ENCODE assay signal across 1 cellular context in the genomic region with DNA sequence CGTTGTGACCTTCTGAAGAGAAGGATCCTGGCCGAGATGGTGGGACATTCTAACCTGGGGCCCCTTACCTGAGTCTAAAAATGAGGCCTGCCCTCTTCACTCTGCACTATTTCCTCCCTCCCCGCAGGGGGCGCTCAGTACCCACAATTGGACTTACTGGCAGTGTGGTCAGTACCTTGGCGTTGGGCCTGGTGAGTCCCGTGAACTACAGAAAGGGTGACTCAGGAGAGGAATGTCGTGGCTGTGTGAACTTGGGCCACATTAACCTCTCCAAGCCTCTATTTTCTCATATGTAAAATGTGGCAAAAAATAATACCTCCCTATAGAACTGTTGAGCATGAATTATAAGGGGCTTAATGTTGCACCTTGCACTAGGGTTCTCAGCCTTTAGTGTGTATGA.
TF ChIP-seq lines count a peak whose summit lies in the region.

No MANE protein-coding gene starts in this region.

TF ChIP-seq in HepG2, 621 proteins besides CTCF, POLR2A, EP300 and RAD21 (continued from another document and continues in another):
- no peak for TF ChIP-seq ZNF780A (CRISPR knock-in tag; IDR thresholded peaks at IDR 0.05)
- TF ChIP-seq KMT2B (CRISPR knock-in tag; IDR thresholded peaks at IDR 0.05), result 0 out of 2 replicates have a peak, but pooled peaks have one; percentile 54
- TF ChIP-seq, protein P1, sequence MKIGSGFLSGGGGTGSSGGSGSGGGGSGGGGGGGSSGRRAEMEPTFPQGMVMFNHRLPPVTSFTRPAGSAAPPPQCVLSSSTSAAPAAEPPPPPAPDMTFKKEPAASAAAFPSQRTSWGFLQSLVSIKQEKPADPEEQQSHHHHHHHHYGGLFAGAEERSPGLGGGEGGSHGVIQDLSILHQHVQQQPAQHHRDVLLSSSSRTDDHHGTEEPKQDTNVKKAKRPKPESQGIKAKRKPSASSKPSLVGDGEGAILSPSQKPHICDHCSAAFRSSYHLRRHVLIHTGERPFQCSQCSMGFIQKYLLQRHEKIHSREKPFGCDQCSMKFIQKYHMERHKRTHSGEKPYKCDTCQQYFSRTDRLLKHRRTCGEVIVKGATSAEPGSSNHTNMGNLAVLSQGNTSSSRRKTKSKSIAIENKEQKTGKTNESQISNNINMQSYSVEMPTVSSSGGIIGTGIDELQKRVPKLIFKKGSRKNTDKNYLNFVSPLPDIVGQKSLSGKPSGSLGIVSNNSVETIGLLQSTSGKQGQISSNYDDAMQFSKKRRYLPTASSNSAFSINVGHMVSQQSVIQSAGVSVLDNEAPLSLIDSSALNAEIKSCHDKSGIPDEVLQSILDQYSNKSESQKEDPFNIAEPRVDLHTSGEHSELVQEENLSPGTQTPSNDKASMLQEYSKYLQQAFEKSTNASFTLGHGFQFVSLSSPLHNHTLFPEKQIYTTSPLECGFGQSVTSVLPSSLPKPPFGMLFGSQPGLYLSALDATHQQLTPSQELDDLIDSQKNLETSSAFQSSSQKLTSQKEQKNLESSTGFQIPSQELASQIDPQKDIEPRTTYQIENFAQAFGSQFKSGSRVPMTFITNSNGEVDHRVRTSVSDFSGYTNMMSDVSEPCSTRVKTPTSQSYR (CRISPR knock-in tag; IDR thresholded peaks at IDR 0.05; ENCODE audit: borderline replicate concordance), result no peak; the same call in 1 of the 2 replicates
- TF ChIP-seq MEF2D (CRISPR knock-in tag; IDR thresholded peaks at IDR 0.05), result no peak
- TF ChIP-seq ZSCAN12 (CRISPR knock-in tag; IDR thresholded peaks at IDR 0.05), result no peak
- TF ChIP-seq, protein P2, sequence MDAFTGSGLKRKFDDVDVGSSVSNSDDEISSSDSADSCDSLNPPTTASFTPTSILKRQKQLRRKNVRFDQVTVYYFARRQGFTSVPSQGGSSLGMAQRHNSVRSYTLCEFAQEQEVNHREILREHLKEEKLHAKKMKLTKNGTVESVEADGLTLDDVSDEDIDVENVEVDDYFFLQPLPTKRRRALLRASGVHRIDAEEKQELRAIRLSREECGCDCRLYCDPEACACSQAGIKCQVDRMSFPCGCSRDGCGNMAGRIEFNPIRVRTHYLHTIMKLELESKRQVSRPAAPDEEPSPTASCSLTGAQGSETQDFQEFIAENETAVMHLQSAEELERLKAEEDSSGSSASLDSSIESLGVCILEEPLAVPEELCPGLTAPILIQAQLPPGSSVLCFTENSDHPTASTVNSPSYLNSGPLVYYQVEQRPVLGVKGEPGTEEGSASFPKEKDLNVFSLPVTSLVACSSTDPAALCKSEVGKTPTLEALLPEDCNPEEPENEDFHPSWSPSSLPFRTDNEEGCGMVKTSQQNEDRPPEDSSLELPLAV (CRISPR knock-in tag; conservative IDR thresholded peaks at IDR 0.05; ENCODE audit: low read depth), result no peak
- TF ChIP-seq CBX1 (IDR thresholded peaks at IDR 0.05; ENCODE audit: low read depth), result no peak
- no peak for TF ChIP-seq IKZF1 (IDR thresholded peaks at IDR 0.05)
- TF ChIP-seq, protein P3, sequence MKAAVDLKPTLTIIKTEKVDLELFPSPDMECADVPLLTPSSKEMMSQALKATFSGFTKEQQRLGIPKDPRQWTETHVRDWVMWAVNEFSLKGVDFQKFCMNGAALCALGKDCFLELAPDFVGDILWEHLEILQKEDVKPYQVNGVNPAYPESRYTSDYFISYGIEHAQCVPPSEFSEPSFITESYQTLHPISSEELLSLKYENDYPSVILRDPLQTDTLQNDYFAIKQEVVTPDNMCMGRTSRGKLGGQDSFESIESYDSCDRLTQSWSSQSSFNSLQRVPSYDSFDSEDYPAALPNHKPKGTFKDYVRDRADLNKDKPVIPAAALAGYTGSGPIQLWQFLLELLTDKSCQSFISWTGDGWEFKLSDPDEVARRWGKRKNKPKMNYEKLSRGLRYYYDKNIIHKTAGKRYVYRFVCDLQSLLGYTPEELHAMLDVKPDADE (CRISPR knock-in tag; IDR thresholded peaks at IDR 0.05), result no peak
- TF ChIP-seq, protein P4, sequence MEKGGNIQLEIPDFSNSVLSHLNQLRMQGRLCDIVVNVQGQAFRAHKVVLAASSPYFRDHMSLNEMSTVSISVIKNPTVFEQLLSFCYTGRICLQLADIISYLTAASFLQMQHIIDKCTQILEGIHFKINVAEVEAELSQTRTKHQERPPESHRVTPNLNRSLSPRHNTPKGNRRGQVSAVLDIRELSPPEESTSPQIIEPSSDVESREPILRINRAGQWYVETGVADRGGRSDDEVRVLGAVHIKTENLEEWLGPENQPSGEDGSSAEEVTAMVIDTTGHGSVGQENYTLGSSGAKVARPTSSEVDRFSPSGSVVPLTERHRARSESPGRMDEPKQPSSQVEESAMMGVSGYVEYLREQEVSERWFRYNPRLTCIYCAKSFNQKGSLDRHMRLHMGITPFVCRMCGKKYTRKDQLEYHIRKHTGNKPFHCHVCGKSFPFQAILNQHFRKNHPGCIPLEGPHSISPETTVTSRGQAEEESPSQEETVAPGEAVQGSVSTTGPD (CRISPR knock-in tag; IDR thresholded peaks at IDR 0.05), result peak; percentile 65; the same call in 1 of the 2 replicates
- TF ChIP-seq WIZ (CRISPR knock-in tag; IDR thresholded peaks at IDR 0.05), result no peak
- TF ChIP-seq ZNF569 (CRISPR knock-in tag; IDR thresholded peaks at IDR 0.05; ENCODE audit: borderline replicate concordance), result no peak
- TF ChIP-seq, protein P5, sequence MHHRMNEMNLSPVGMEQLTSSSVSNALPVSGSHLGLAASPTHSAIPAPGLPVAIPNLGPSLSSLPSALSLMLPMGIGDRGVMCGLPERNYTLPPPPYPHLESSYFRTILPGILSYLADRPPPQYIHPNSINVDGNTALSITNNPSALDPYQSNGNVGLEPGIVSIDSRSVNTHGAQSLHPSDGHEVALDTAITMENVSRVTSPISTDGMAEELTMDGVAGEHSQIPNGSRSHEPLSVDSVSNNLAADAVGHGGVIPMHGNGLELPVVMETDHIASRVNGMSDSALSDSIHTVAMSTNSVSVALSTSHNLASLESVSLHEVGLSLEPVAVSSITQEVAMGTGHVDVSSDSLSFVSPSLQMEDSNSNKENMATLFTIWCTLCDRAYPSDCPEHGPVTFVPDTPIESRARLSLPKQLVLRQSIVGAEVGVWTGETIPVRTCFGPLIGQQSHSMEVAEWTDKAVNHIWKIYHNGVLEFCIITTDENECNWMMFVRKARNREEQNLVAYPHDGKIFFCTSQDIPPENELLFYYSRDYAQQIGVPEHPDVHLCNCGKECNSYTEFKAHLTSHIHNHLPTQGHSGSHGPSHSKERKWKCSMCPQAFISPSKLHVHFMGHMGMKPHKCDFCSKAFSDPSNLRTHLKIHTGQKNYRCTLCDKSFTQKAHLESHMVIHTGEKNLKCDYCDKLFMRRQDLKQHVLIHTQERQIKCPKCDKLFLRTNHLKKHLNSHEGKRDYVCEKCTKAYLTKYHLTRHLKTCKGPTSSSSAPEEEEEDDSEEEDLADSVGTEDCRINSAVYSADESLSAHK (CRISPR knock-in tag; IDR thresholded peaks at IDR 0.05; ENCODE audit: borderline replicate concordance), result no peak
- TF ChIP-seq STAG1 (CRISPR knock-in tag; IDR thresholded peaks at IDR 0.05), result peak; percentile 98
- no peak for TF ChIP-seq MBD4 (IDR thresholded peaks at IDR 0.05; ENCODE audit: borderline replicate concordance, low read length)
- TF ChIP-seq PHF8 (CRISPR knock-in tag; IDR thresholded peaks at IDR 0.05), result peak; percentile 37; the same call in 1 of the 2 replicates
- TF ChIP-seq SIX4 (CRISPR knock-in tag; IDR thresholded peaks at IDR 0.05), result no peak
- no peak for TF ChIP-seq ZBTB7A (CRISPR knock-in tag; IDR thresholded peaks at IDR 0.05)
- TF ChIP-seq ATM (IDR thresholded peaks at IDR 0.05; ENCODE audit: borderline replicate concordance), result no peak
- peak; percentile 64; the same call in 1 of the 2 replicates for TF ChIP-seq MYC (CRISPR knock-in tag; IDR thresholded peaks at IDR 0.05; ENCODE audit: borderline replicate concordance)
- TF ChIP-seq ZNF383 (CRISPR knock-in tag; IDR thresholded peaks at IDR 0.05; ENCODE audit: borderline replicate concordance), result no peak
- no peak for TF ChIP-seq NPAS2 (CRISPR knock-in tag; IDR thresholded peaks at IDR 0.05; ENCODE audit: borderline replicate concordance)
- TF ChIP-seq MAX (IDR thresholded peaks at IDR 0.05), result 0 out of 2 replicates have a peak, but pooled peaks have one; percentile 44
- no peak for TF ChIP-seq TRAFD1 (CRISPR knock-in tag; IDR thresholded peaks at IDR 0.05; ENCODE audit: borderline replicate concordance)
- TF ChIP-seq, protein P6, sequence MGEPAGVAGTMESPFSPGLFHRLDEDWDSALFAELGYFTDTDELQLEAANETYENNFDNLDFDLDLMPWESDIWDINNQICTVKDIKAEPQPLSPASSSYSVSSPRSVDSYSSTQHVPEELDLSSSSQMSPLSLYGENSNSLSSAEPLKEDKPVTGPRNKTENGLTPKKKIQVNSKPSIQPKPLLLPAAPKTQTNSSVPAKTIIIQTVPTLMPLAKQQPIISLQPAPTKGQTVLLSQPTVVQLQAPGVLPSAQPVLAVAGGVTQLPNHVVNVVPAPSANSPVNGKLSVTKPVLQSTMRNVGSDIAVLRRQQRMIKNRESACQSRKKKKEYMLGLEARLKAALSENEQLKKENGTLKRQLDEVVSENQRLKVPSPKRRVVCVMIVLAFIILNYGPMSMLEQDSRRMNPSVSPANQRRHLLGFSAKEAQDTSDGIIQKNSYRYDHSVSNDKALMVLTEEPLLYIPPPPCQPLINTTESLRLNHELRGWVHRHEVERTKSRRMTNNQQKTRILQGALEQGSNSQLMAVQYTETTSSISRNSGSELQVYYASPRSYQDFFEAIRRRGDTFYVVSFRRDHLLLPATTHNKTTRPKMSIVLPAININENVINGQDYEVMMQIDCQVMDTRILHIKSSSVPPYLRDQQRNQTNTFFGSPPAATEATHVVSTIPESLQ (CRISPR knock-in tag; conservative IDR thresholded peaks at IDR 0.05), result 0 out of 2 replicates have a peak, but pooled peaks have one; percentile 54
- peak; percentile 73; the same call in 1 of the 2 replicates for TF ChIP-seq RXRA (CRISPR knock-in tag; IDR thresholded peaks at IDR 0.05)
- TF ChIP-seq, protein P7, sequence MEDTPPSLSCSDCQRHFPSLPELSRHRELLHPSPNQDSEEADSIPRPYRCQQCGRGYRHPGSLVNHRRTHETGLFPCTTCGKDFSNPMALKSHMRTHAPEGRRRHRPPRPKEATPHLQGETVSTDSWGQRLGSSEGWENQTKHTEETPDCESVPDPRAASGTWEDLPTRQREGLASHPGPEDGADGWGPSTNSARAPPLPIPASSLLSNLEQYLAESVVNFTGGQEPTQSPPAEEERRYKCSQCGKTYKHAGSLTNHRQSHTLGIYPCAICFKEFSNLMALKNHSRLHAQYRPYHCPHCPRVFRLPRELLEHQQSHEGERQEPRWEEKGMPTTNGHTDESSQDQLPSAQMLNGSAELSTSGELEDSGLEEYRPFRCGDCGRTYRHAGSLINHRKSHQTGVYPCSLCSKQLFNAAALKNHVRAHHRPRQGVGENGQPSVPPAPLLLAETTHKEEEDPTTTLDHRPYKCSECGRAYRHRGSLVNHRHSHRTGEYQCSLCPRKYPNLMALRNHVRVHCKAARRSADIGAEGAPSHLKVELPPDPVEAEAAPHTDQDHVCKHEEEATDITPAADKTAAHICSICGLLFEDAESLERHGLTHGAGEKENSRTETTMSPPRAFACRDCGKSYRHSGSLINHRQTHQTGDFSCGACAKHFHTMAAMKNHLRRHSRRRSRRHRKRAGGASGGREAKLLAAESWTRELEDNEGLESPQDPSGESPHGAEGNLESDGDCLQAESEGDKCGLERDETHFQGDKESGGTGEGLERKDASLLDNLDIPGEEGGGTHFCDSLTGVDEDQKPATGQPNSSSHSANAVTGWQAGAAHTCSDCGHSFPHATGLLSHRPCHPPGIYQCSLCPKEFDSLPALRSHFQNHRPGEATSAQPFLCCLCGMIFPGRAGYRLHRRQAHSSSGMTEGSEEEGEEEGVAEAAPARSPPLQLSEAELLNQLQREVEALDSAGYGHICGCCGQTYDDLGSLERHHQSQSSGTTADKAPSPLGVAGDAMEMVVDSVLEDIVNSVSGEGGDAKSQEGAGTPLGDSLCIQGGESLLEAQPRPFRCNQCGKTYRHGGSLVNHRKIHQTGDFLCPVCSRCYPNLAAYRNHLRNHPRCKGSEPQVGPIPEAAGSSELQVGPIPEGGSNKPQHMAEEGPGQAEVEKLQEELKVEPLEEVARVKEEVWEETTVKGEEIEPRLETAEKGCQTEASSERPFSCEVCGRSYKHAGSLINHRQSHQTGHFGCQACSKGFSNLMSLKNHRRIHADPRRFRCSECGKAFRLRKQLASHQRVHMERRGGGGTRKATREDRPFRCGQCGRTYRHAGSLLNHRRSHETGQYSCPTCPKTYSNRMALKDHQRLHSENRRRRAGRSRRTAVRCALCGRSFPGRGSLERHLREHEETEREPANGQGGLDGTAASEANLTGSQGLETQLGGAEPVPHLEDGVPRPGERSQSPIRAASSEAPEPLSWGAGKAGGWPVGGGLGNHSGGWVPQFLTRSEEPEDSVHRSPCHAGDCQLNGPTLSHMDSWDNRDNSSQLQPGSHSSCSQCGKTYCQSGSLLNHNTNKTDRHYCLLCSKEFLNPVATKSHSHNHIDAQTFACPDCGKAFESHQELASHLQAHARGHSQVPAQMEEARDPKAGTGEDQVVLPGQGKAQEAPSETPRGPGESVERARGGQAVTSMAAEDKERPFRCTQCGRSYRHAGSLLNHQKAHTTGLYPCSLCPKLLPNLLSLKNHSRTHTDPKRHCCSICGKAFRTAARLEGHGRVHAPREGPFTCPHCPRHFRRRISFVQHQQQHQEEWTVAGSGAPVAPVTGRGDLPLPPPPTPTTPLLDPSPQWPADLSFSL (CRISPR knock-in tag; IDR thresholded peaks at IDR 0.05), result no peak
- no peak for TF ChIP-seq ZNF879 (CRISPR knock-in tag; IDR thresholded peaks at IDR 0.05)
- peak; percentile 76; the same call in 1 of the 2 replicates for TF ChIP-seq YEATS2 (CRISPR knock-in tag; IDR thresholded peaks at IDR 0.05; ENCODE audit: borderline replicate concordance)
- no peak for TF ChIP-seq ZNF746 (CRISPR knock-in tag; IDR thresholded peaks at IDR 0.05)
- TF ChIP-seq EEA1 (CRISPR knock-in tag; IDR thresholded peaks at IDR 0.05; ENCODE audit: borderline replicate concordance), result no peak
- no peak for TF ChIP-seq JDP2 (CRISPR knock-in tag; IDR thresholded peaks at IDR 0.05; ENCODE audit: borderline replicate concordance)
- TF ChIP-seq ZIK1 (CRISPR knock-in tag; IDR thresholded peaks at IDR 0.05; ENCODE audit: borderline replicate concordance, low read depth), result no peak
